8 cellular contexts compared by ENCODE assay signal in genomic region chr1:211606914-211607751, GRCh38. TPM values are rescaled to one million over a fixed set of nuclear protein-coding genes. Genes with fewer than 3 reads are reported as not detected.
DNase-seq lines count a peak whose midpoint lies in the region; ATAC-seq, FAIRE-seq and TF ChIP-seq lines count a peak whose summit lies in the region.

No MANE protein-coding gene starts in this region.

- H3K4me2 ChIP-seq in osteoblast (ENCODE audit: insufficient read depth, low read length), result no peak overlapping the region

- peak overlapping the region; percentile 5 for H2AFZ ChIP-seq in osteoblast (ENCODE audit: low read length)

- H3K79me2 ChIP-seq in osteoblast (ENCODE audit: insufficient read depth, low read length), result no peaks in the 10 kb centered on the region

- no peak overlapping the region for H3K4me3 ChIP-seq in osteoblast (ENCODE audit: insufficient read depth, low read length)

- H3K27me3 ChIP-seq in osteoblast (ENCODE audit: insufficient read depth, low read length), result no peaks in the 10 kb centered on the region

- peak overlapping the region; percentile 82 for H3K27ac Mint-ChIP-seq in activated naive CD4-positive, alpha-beta T cell treated with anti-CD3 and anti-CD28 coated beads, Interleukin-2, amount 10 ng/mL, durations not matched to agents 7 days and 5 days

- H3K4me1 ChIP-seq in osteoblast (ENCODE audit: insufficient read depth, low read length), result peaks cover 17% of the 10 kb centered on the region

- H4K20me1 ChIP-seq in osteoblast (ENCODE audit: insufficient read depth, low read length), result no peaks in the 10 kb centered on the region

- no peak overlapping the region for H3K27ac ChIP-seq in osteoblast (ENCODE audit: low read depth, low read length)

- no peak for FAIRE-seq in GM12891 (lab: Jason Lieb, UNC)

- DNase-seq in GM12891 (ENCODE audit: insufficient read length, low spot score), result no peak
- DNase-seq in activated naive CD4-positive, alpha-beta T cell treated with anti-CD3 and anti-CD28 coated beads, Interleukin-2, amount 10 ng/mL, durations not matched to agents 7 days and 5 days, result peak; percentile 40
- no peak for DNase-seq in osteoblast (ENCODE audit: insufficient read length, low spot score, missing footprints)
- no peak for DNase-seq in AG08396 (ENCODE audit: low spot score)
- DNase-seq in NCI-H446 treated with DMSO at 0.1 percent for 48 hours (lab: John Stamatoyannopoulos, UW), result no peak
- no peak for DNase-seq in retina

- peak overlapping the region; percentile 60 for H3K4me3 Mint-ChIP-seq in activated naive CD4-positive, alpha-beta T cell treated with anti-CD3 and anti-CD28 coated beads, Interleukin-2, amount 10 ng/mL, durations not matched to agents 7 days and 5 days

- peaks cover 28% of the 10 kb centered on the region for H3K27me3 Mint-ChIP-seq in activated naive CD4-positive, alpha-beta T cell treated with anti-CD3 and anti-CD28 coated beads, Interleukin-2, amount 10 ng/mL, durations not matched to agents 7 days and 5 days

- H3K36me3 ChIP-seq in osteoblast (ENCODE audit: insufficient read depth, low read length), result no peaks in the 10 kb centered on the region

- no peaks in the 10 kb centered on the region for H3K36me3 Mint-ChIP-seq in activated naive CD4-positive, alpha-beta T cell treated with anti-CD3 and anti-CD28 coated beads, Interleukin-2, amount 10 ng/mL, durations not matched to agents 7 days and 5 days

- CTCF ChIA-PET in activated naive CD4-positive, alpha-beta T cell treated with anti-CD3 and anti-CD28 coated beads, Interleukin-2, amount 10 ng/mL, durations not matched to agents 7 days and 5 days (lab: Charles Lee), result interaction anchor here (0.6 to 1.5 kb wide), 3 partner anchors 10 to 50 kb away, joined by 3 read pairs; no protein-coding TSS in a partner anchor

- no peak; the same call in 1 of the 2 replicates for TF ChIP-seq POLR2A in GM12891 (IDR thresholded peaks at IDR 0.05; ENCODE audit: low read depth, low read length)

- H3K9me3 ChIP-seq in osteoblast (ENCODE audit: low read depth, low read length), result no peaks in the 10 kb centered on the region

- peaks cover 24% of the 10 kb centered on the region for H3K4me1 Mint-ChIP-seq in activated naive CD4-positive, alpha-beta T cell treated with anti-CD3 and anti-CD28 coated beads, Interleukin-2, amount 10 ng/mL, durations not matched to agents 7 days and 5 days

- ATAC-seq in GM21390 (IDR thresholded peaks at IDR 0.05; ENCODE audit: unreplicated experiment), result peak; percentile 97
- ATAC-seq in HG03565 (IDR thresholded peaks at IDR 0.05; ENCODE audit: unreplicated experiment), result peak; percentile 68

- no peak for TF ChIP-seq CTCF in osteoblast (IDR thresholded peaks at IDR 0.05; ENCODE audit: extremely low read depth, low read depth, low read length)

- H3K9me3 Mint-ChIP-seq in activated naive CD4-positive, alpha-beta T cell treated with anti-CD3 and anti-CD28 coated beads, Interleukin-2, amount 10 ng/mL, durations not matched to agents 7 days and 5 days, result no peaks in the 10 kb centered on the region

TF ChIP-seq in GM12891, 5 proteins besides CTCF, POLR2A, EP300 and RAD21:
- TF ChIP-seq SPI1 (IDR thresholded peaks at IDR 0.05; ENCODE audit: low read depth, low read length) (peak; percentile 84), POU2F2 (IDR thresholded peaks at IDR 0.05; ENCODE audit: low read depth, low read length) (no peak)

RNA-seq across cellular contexts. Expression of gene SLC30A1, which starts 28.2 kb away (rescaled TPM):
- polyA plus RNA-seq in GM12891 (2012; ENCODE audit: low read depth, missing spikeins), result 6.1 TPM
- 39.5 and 49.9 TPM in 2 replicates for total RNA-seq in osteoblast
